8 cellular contexts compared by ENCODE assay signal in the genomic region with DNA sequence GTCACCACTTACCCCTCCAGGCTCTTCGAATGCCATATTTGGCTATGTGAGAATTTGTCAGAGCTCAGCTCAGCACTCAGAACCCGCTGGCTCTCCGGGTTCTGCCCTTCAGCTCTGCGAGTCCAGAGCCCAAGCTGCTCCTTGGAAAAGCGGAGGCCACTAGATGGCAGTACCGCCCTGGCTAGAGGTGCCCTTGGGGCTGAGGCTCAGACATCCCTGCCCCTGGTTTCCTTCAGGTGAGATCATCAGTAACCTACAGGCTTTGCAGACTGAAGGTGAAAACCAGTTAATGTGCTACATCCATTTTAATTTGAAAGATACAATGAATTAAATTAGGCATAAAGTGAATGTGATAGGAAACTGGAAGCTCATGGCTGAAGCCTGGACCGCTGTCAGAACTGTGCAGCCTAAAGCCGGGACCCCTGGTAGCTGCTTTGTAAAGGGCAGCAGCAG.
A peak's percentile ranks its signal among the peaks of the same experiment; 100 is the strongest.
DNase-seq lines count a peak whose midpoint lies in the region; ATAC-seq, FAIRE-seq and TF ChIP-seq lines count a peak whose summit lies in the region.

No MANE protein-coding gene starts in this region.

- intact Hi-C loops in activated B cell treated with CpG ODN at 0.5 μM for 24 hours (cut with micrococcal nuclease) (loop anchor here (2.0 to 5.0 kb wide), 2 partner anchors 401 to 573 kb away; no protein-coding TSS in a partner anchor), left colon (cut with DNase I, micrococcal nuclease) (loop anchor here in 1 of 2 donors (10.0 kb wide), 1 partner anchor 395 kb away; no protein-coding TSS in a partner anchor)

- no peaks in the 10 kb centered on the region for H3K4me1 Mint-ChIP-seq in activated B cell treated with CpG ODN at 0.5 μM for 24 hours

- TF ChIP-seq CTCF in D721Med (IDR thresholded peaks at IDR 0.05; ENCODE audit: insufficient read depth, missing control alignments) (peak; percentile 84), activated B cell treated with CpG ODN at 0.5 μM for 24 hours (IDR thresholded peaks at IDR 0.05) (no peak)

- no peak overlapping the region for H3K27ac Mint-ChIP-seq in activated B cell treated with CpG ODN at 0.5 μM for 24 hours

- H3K4me3 Mint-ChIP-seq in activated B cell treated with CpG ODN at 0.5 μM for 24 hours, result no peak overlapping the region

- H3K9me3 Mint-ChIP-seq in activated B cell treated with CpG ODN at 0.5 μM for 24 hours, result no peaks in the 10 kb centered on the region

- CTCF ChIA-PET in activated B cell treated with CpG ODN at 0.5 μM for 24 hours (lab: Charles Lee), result interaction anchor here (0.7 to 2.0 kb wide), 8 partner anchors 9 to 1295 kb away, joined by 3 to 7 read pairs (median 4); no protein-coding TSS in a partner anchor

- H3K27me3 Mint-ChIP-seq in activated B cell treated with CpG ODN at 0.5 μM for 24 hours, result peaks cover 17% of the 10 kb centered on the region

- no peak for FAIRE-seq in D721Med (lab: Jason Lieb, UNC)

- DNase-seq in D721Med (ENCODE audit: insufficient read length, low spot score) (no peak), H4 (ENCODE audit: low spot score) (peak; percentile 66), NCI-H2107 (lab: John Stamatoyannopoulos, UW) (peak; percentile 69), activated B cell treated with CpG ODN at 0.5 μM for 24 hours (no peak), cerebellar nuclear complex (lab: John Stamatoyannopoulos, UW) (peak; percentile 1 to 48), left colon (peak; percentile 49 to 87)
- DNase-seq in stimulated activated CD4-positive, alpha-beta T cell treated with anti-CD3 and anti-CD28 coated beads, Interleukin-4, amount 100 ng/mL, for 24 hours, result peak; percentile 54

- no peaks in the 10 kb centered on the region for H3K36me3 Mint-ChIP-seq in activated B cell treated with CpG ODN at 0.5 μM for 24 hours (ENCODE audit: low read depth)

- ATAC-seq in activated B cell treated with CpG ODN at 0.5 μM for 24 hours (ENCODE audit: low read depth) (peak; percentile 34), left colon (peak; percentile 92), GM18873 (IDR thresholded peaks at IDR 0.05; ENCODE audit: low FRiP score, unreplicated experiment) (no peak)

- POLR2A ChIA-PET in activated B cell treated with CpG ODN at 0.5 μM for 24 hours (lab: Charles Lee), result no interaction called here

Comparison
In these comparisons a context has a peak if more than half of its experiments do, and no peak if none do; other contexts are left out.
1. DNase-seq: peak in H4 (single experiment), NCI-H2107 (single experiment), cerebellar nuclear complex (2 of 2), left colon (2 of 2) and stimulated activated CD4-positive, alpha-beta T cell treated with anti-CD3 and anti-CD28 coated beads, Interleukin-4, amount 100 ng/mL, for 24 hours (single experiment); none in D721Med (single experiment) and activated B cell treated with CpG ODN at 0.5 μM for 24 hours (single experiment).